ENCODE assay signal across 17 cellular contexts in the genomic region with DNA sequence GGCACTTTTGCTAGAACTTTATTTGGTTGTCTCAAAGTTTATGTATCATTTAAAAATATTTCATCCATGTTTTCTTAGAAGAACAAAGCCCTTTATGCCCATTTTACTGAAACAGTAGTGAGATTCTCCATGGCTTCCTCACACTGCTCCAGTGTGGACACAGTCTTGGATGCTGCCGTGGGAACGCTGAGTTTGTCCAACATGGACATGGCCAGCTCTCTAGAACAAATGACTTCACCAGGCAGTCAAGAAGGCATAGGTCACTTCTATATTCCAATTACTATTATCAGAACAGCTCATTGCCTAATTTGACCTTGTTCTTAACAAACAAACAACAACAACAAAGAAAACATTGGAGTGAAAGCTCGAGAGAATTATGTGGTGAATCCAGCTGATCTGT.
A peak's percentile ranks its signal among the peaks of the same experiment; 100 is the strongest.
DNase-seq lines count a peak whose midpoint lies in the region; ATAC-seq and TF ChIP-seq lines count a peak whose summit lies in the region.
"Had no signal": no experiment of that assay in that cellular context is flagged by ENCODE, and none has a peak within 500 bp of the region (broad histone marks: within the 10 kb centered on the region; RNA-seq: fewer than 3 reads in every experiment).

No MANE protein-coding gene starts in this region.

- no peaks in the 10 kb centered on the region for H3K27me3 Mint-ChIP-seq in natural killer cell (ENCODE audit: low read depth in 2 of 2)
- no peaks in the 10 kb centered on the region for H3K27me3 Mint-ChIP-seq in natural killer cell treated with Interleukin-12 subunit alpha and Interleukin-12 subunit beta and Interleukin-15 and Interleukin-18, amount 100 ng/mL, for 72 hours
- H3K27me3 Mint-ChIP-seq: CD4-positive, CD25-positive, alpha-beta regulatory T cell had no signal

- H3K4me2 ChIP-seq in OCI-LY7 (ENCODE audit: low read length) = no peak overlapping the region
- H3K4me2 ChIP-seq: BLaER1, GM23338 had no signal

- H3K4me3 ChIP-seq in OCI-LY7 (ENCODE audit: low read depth, low read length, poor library complexity, severe bottlenecking) = no peak overlapping the region
- H3K4me3 ChIP-seq: BLaER1, GM23338 had no signal

- no peak overlapping the region for H2AFZ ChIP-seq in OCI-LY7 (ENCODE audit: low read length)
- H2AFZ ChIP-seq: GM23338 had no signal

- H3K4me1 Mint-ChIP-seq in natural killer cell = peaks cover 65 to 70% of the 10 kb centered on the region in 2 donors
- peaks cover 30 to 35% of the 10 kb centered on the region in 2 donors for H3K4me1 Mint-ChIP-seq in natural killer cell treated with Interleukin-12 subunit alpha and Interleukin-12 subunit beta and Interleukin-15 and Interleukin-18, amount 100 ng/mL, for 72 hours (ENCODE audit: low read depth in 2 of 2)
- H3K4me1 Mint-ChIP-seq: B cell had no signal

- DNase-seq in natural killer cell (no peak), left ventricle myocardium superior (no peak), left lobe of liver (ENCODE audit: low spot score) (no peak), DMS79 treated with DMSO at 0.1 percent for 48 hours (lab: John Stamatoyannopoulos, UW) (no peak), OCI-LY7 (ENCODE audit: low spot score) (no peak)
- no peak for DNase-seq in natural killer cell treated with Interleukin-12 subunit alpha and Interleukin-12 subunit beta and Interleukin-15 and Interleukin-18, amount 100 ng/mL, for 72 hours (ENCODE audit: low spot score)
- DNase-seq: Caco-2; CD4-positive, CD25-positive, alpha-beta regulatory T cell; CD8-positive, alpha-beta T cell; DMS153; GDM1; H9 had no signal

- H4K20me1 ChIP-seq in OCI-LY7 (ENCODE audit: insufficient read depth, low read length) = no peaks in the 10 kb centered on the region
- H4K20me1 ChIP-seq: BLaER1 had no signal

- CTCF ChIA-PET in OCI-LY7 (lab: Charles Lee; ENCODE audit: unreplicated experiment) = interaction anchor here (0.6 to 1.4 kb wide), 2 partner anchors 15 to 298 kb away, joined by 3 read pairs; no protein-coding TSS in a partner anchor

- no peaks in the 10 kb centered on the region for H3K9me2 ChIP-seq in OCI-LY7 (ENCODE audit: insufficient read depth, low read length)

- H3K9me3 Mint-ChIP-seq in natural killer cell = no peaks in the 10 kb centered on the region
- H3K9me3 Mint-ChIP-seq in natural killer cell treated with Interleukin-12 subunit alpha and Interleukin-12 subunit beta and Interleukin-15 and Interleukin-18, amount 100 ng/mL, for 72 hours = peaks cover 4% of the 10 kb centered on the region
- H3K9me3 Mint-ChIP-seq: CD8-positive, alpha-beta T cell; GM23338; H9 had no signal

- H3K36me3 Mint-ChIP-seq in natural killer cell = no peaks in the 10 kb centered on the region
- peaks cover 5% of the 10 kb centered on the region for H3K36me3 Mint-ChIP-seq in natural killer cell treated with Interleukin-12 subunit alpha and Interleukin-12 subunit beta and Interleukin-15 and Interleukin-18, amount 100 ng/mL, for 72 hours
- H3K36me3 Mint-ChIP-seq: CD4-positive, CD25-positive, alpha-beta regulatory T cell; CD8-positive, alpha-beta T cell had no signal

- no peak overlapping the region for H3K27ac ChIP-seq in OCI-LY7 (ENCODE audit: low read depth, low read length, poor library complexity, severe bottlenecking)
- H3K27ac ChIP-seq: BLaER1, C4-2B had no signal

- H3K79me2 ChIP-seq in OCI-LY7 (ENCODE audit: insufficient read depth, low read depth, low read length) = no peaks in the 10 kb centered on the region

- no TSS peak for BruUV-seq in OCI-LY7 (replicated peaks; lab: Mats Ljungman, UMichigan)

- TF ChIP-seq CTCF in natural killer cell (IDR thresholded peaks at IDR 0.05) (no peak), OCI-LY7 (conservative IDR thresholded peaks at IDR 0.05; ENCODE audit: low read length) (no peak)

- H3K4me3 Mint-ChIP-seq in natural killer cell = no peak overlapping the region
- H3K4me3 Mint-ChIP-seq in natural killer cell treated with Interleukin-12 subunit alpha and Interleukin-12 subunit beta and Interleukin-15 and Interleukin-18, amount 100 ng/mL, for 72 hours = no peak overlapping the region
- H3K4me3 Mint-ChIP-seq: B cell; CD4-positive, CD25-positive, alpha-beta regulatory T cell; CD8-positive, alpha-beta T cell; GM23338; H9 had no signal

- no peaks in the 10 kb centered on the region for H3K36me3 ChIP-seq in OCI-LY7 (ENCODE audit: insufficient read depth, low read length)
- H3K36me3 ChIP-seq: BLaER1 had no signal

- H3K27ac Mint-ChIP-seq in natural killer cell = peak overlapping the region; percentile 61 to 70
- no peak overlapping the region for H3K27ac Mint-ChIP-seq in natural killer cell treated with Interleukin-12 subunit alpha and Interleukin-12 subunit beta and Interleukin-15 and Interleukin-18, amount 100 ng/mL, for 72 hours
- H3K27ac Mint-ChIP-seq: B cell; CD4-positive, CD25-positive, alpha-beta regulatory T cell; CD8-positive, alpha-beta T cell; GM23338 had no signal

- ATAC-seq in natural killer cell (no peak), left ventricle myocardium superior (peak; percentile 77), left lobe of liver (peak; percentile 18)
- no peak for ATAC-seq in natural killer cell treated with Interleukin-12 subunit alpha and Interleukin-12 subunit beta and Interleukin-15 and Interleukin-18, amount 100 ng/mL, for 72 hours
- ATAC-seq: CD8-positive, alpha-beta T cell; GM23338; HCT116 had no signal

- intact Hi-C loops in natural killer cell (cut with micrococcal nuclease) (no loop called here), left ventricle myocardium superior (cut with micrococcal nuclease) (no loop called here), OCI-LY7 (cut with micrococcal nuclease; ENCODE audit: unreplicated experiment) (no loop called here)

- no peaks in the 10 kb centered on the region for H3K9me3 ChIP-seq in OCI-LY7 (ENCODE audit: low read length)
- H3K9me3 ChIP-seq: BLaER1, Caco-2 had no signal

- H3K4me1 ChIP-seq in OCI-LY7 (ENCODE audit: insufficient read depth, low read length, poor library complexity, severe bottlenecking) = peaks cover 28% of the 10 kb centered on the region
- H3K4me1 ChIP-seq: Caco-2 had no signal

- POLR2A ChIA-PET in OCI-LY7 (lab: Charles Lee) = interaction anchor here (0.6 to 1.7 kb wide), 6 partner anchors 9 to 43 kb away, joined by 3 to 6 read pairs (median 4); no protein-coding TSS in a partner anchor

Comparison
In these comparisons a context has a peak if more than half of its experiments do, and no peak if none do; other contexts are left out.
1. H3K27ac Mint-ChIP-seq: peak in natural killer cell (2 of 2); none in natural killer cell treated with Interleukin-12 subunit alpha and Interleukin-12 subunit beta and Interleukin-15 and Interleukin-18, amount 100 ng/mL, for 72 hours (0 of 2).
2. ATAC-seq: peak in left ventricle myocardium superior (single experiment) and left lobe of liver (single experiment); none in natural killer cell (0 of 3) and natural killer cell treated with Interleukin-12 subunit alpha and Interleukin-12 subunit beta and Interleukin-15 and Interleukin-18, amount 100 ng/mL, for 72 hours (0 of 2).